ENCODE assay signal across 1 cellular context in the genomic region with DNA sequence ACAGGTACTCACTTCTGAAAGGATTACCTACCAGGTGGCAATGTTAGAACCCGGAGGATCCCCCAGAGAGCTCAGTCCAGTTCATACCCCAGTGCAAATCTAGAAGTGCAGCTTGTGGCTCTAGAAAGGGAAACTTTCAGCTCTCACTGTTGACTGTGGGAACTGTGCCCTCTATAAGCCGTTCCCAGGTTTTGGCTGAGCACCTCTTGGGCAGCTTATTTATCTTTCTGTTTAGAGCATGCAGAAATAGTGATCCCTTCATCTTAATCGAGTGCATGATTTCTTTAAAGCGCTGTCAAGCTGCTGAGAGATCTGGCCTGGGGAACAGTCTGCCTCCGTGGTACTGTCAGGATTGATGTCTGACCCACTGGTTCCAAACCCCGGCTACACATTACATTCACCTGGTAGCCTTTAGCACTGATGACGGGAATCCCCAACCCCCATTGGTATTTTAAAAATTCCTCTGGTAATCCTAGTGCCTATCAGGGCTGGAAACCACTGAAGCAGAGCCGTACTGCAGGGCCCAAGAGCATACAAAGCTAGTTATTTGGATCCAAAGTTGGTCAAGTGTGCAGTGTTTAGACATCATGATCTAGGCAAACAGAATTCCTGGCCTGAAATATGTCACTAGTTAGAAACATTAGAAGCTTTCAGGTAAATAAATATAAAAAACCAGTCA.
TF ChIP-seq lines count a peak whose summit lies in the region.

No MANE protein-coding gene starts in this region.

TF ChIP-seq in WTC11, 78 proteins besides CTCF, POLR2A, EP300 and RAD21 (continued from another document):
- TF ChIP-seq, protein P1, sequence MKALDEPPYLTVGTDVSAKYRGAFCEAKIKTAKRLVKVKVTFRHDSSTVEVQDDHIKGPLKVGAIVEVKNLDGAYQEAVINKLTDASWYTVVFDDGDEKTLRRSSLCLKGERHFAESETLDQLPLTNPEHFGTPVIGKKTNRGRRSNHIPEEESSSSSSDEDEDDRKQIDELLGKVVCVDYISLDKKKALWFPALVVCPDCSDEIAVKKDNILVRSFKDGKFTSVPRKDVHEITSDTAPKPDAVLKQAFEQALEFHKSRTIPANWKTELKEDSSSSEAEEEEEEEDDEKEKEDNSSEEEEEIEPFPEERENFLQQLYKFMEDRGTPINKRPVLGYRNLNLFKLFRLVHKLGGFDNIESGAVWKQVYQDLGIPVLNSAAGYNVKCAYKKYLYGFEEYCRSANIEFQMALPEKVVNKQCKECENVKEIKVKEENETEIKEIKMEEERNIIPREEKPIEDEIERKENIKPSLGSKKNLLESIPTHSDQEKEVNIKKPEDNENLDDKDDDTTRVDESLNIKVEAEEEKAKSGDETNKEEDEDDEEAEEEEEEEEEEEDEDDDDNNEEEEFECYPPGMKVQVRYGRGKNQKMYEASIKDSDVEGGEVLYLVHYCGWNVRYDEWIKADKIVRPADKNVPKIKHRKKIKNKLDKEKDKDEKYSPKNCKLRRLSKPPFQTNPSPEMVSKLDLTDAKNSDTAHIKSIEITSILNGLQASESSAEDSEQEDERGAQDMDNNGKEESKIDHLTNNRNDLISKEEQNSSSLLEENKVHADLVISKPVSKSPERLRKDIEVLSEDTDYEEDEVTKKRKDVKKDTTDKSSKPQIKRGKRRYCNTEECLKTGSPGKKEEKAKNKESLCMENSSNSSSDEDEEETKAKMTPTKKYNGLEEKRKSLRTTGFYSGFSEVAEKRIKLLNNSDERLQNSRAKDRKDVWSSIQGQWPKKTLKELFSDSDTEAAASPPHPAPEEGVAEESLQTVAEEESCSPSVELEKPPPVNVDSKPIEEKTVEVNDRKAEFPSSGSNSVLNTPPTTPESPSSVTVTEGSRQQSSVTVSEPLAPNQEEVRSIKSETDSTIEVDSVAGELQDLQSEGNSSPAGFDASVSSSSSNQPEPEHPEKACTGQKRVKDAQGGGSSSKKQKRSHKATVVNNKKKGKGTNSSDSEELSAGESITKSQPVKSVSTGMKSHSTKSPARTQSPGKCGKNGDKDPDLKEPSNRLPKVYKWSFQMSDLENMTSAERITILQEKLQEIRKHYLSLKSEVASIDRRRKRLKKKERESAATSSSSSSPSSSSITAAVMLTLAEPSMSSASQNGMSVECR (CRISPR knock-in tag; IDR thresholded peaks at IDR 0.05; ENCODE audit: borderline replicate concordance): no peak
- no peak for TF ChIP-seq CDX4 (CRISPR knock-in tag; IDR thresholded peaks at IDR 0.05; ENCODE audit: borderline replicate concordance)
- TF ChIP-seq, protein P2, sequence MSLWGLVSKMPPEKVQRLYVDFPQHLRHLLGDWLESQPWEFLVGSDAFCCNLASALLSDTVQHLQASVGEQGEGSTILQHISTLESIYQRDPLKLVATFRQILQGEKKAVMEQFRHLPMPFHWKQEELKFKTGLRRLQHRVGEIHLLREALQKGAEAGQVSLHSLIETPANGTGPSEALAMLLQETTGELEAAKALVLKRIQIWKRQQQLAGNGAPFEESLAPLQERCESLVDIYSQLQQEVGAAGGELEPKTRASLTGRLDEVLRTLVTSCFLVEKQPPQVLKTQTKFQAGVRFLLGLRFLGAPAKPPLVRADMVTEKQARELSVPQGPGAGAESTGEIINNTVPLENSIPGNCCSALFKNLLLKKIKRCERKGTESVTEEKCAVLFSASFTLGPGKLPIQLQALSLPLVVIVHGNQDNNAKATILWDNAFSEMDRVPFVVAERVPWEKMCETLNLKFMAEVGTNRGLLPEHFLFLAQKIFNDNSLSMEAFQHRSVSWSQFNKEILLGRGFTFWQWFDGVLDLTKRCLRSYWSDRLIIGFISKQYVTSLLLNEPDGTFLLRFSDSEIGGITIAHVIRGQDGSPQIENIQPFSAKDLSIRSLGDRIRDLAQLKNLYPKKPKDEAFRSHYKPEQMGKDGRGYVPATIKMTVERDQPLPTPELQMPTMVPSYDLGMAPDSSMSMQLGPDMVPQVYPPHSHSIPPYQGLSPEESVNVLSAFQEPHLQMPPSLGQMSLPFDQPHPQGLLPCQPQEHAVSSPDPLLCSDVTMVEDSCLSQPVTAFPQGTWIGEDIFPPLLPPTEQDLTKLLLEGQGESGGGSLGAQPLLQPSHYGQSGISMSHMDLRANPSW (CRISPR knock-in tag; conservative IDR thresholded peaks at IDR 0.05; ENCODE audit: low read depth): no peak
- TF ChIP-seq EMX1 (CRISPR knock-in tag; IDR thresholded peaks at IDR 0.05): no peak
- TF ChIP-seq SOX15 (CRISPR knock-in tag; IDR thresholded peaks at IDR 0.05): no peak
- TF ChIP-seq IRF2 (CRISPR knock-in tag; IDR thresholded peaks at IDR 0.05; ENCODE audit: borderline replicate concordance, low read depth): no peak
- no peak for TF ChIP-seq GTF2I (CRISPR knock-in tag; conservative IDR thresholded peaks at IDR 0.05)
- no peak for TF ChIP-seq NR1H2 (CRISPR knock-in tag; IDR thresholded peaks at IDR 0.05)
